In the genomic region with DNA sequence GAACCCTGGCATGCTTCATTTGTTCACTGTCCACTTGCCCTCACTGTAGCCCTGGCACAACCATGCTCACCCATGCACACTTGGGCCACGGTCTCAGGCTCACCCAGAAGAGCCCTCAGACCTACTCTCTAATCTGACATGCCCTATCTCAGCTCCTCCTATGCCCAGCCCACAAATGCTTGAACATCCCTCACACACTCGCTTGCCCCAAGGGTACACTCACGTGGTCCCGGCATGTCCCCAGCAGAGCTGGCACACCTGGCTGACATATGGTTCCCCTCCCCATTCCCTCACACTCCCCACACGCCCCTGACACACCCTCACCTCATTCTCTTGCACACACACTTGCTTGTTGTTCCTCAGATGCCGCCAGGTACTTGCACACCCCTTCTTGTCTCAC, we compare ENCODE assay signal across 20 cellular contexts. TPM values are rescaled to one million over a fixed set of nuclear protein-coding genes. Genes with fewer than 3 reads are reported as not detected.
DNase-seq lines count a peak whose midpoint lies in the region; ATAC-seq, FAIRE-seq and TF ChIP-seq lines count a peak whose summit lies in the region.
"Had no signal": no experiment of that assay in that cellular context is flagged by ENCODE, and none has a peak within 500 bp of the region (broad histone marks: within the 10 kb centered on the region; RNA-seq: fewer than 3 reads in every experiment).

No MANE protein-coding gene starts in this region.

- FAIRE-seq in astrocyte (lab: Jason Lieb, UNC), result no peak
- FAIRE-seq: G401.6, GM12891 had no signal

- H2AFZ ChIP-seq in astrocyte (ENCODE audit: low read depth, low read length), result no peak overlapping the region

- peak overlapping the region; percentile 38 for H3K27ac Mint-ChIP-seq in astrocyte (ENCODE audit: unreplicated experiment)
- H3K27ac Mint-ChIP-seq in neural crest cell (ENCODE audit: unreplicated experiment), result peak overlapping the region; percentile 94

- H3K4me1 Mint-ChIP-seq in astrocyte (ENCODE audit: low read depth, unreplicated experiment) (peaks cover 11% of the 10 kb centered on the region), neural crest cell (no peaks in the 10 kb centered on the region)

- POLR2A ChIA-PET in HEK293 (lab: Yijun Ruan, JAX), result no interaction called here

- H3K4me1 ChIP-seq in HEK293 (ENCODE audit: control insufficient read depth, insufficient read depth, low read length) (peaks cover 3% of the 10 kb centered on the region; the same call in 1 of the 2 replicates), astrocyte (ENCODE audit: insufficient read depth, low read length) (no peaks in the 10 kb centered on the region)

- H3K27ac ChIP-seq in HEK293 (ENCODE audit: extremely low read depth, low read depth, low read length) (no peak overlapping the region), astrocyte (ENCODE audit: low read depth, low read length) (no peak overlapping the region), dorsolateral prefrontal cortex (no peak overlapping the region)
- H3K27ac ChIP-seq: 22Rv1 had no signal

- ATAC-seq in HG03432 (IDR thresholded peaks at IDR 0.05; ENCODE audit: unreplicated experiment), result no peak
- ATAC-seq: Right ventricle myocardium inferior had no signal

- no peaks in the 10 kb centered on the region for H3K36me3 ChIP-seq in HEK293 (ENCODE audit: control insufficient read depth in 2 of 2, insufficient read depth in 1 of 2, low read length in 2 of 2)
- H3K36me3 ChIP-seq in astrocyte (ENCODE audit: insufficient read depth, low read length), result no peaks in the 10 kb centered on the region

- H3K9me3 ChIP-seq in HEK293 (ENCODE audit: control insufficient read depth, insufficient read depth, low read depth, low read length) (no peaks in the 10 kb centered on the region; the same call in 1 of the 2 replicates), astrocyte (ENCODE audit: insufficient read depth, low read depth, low read length) (no peaks in the 10 kb centered on the region)
- H3K9me3 ChIP-seq: Caco-2 had no signal

- TF ChIP-seq CTCF in HEK293 (tag by site-specific recombination; IDR thresholded peaks at IDR 0.05) (no peak), astrocyte (IDR thresholded peaks at IDR 0.05; ENCODE audit: insufficient read depth, low read depth, low read length) (no peak), neural crest cell (conservative IDR thresholded peaks at IDR 0.05) (no peak), dorsolateral prefrontal cortex (IDR thresholded peaks at IDR 0.05 in 54 of 56, conservative IDR thresholded peaks at IDR 0.05 in 2 of 56; ENCODE audit: low read depth in 1 of 56, partially characterized antibody in 56 of 56) (no peak)

- no peak overlapping the region for H3K4me3 ChIP-seq in HEK293 (ENCODE audit: low read depth, low read length)
- H3K4me3 ChIP-seq in astrocyte (ENCODE audit: insufficient read depth, low read depth, low read length), result no peak overlapping the region
- H3K4me3 ChIP-seq in dorsolateral prefrontal cortex, result no peak overlapping the region

- H3K27me3 ChIP-seq in astrocyte (ENCODE audit: insufficient read depth, low read length), result peaks cover 3% of the 10 kb centered on the region
- peaks cover 0 to 2% (median 0%) of the 10 kb centered on the region in 45 donors for H3K27me3 ChIP-seq in dorsolateral prefrontal cortex

- H4K20me1 ChIP-seq in astrocyte (ENCODE audit: insufficient read depth, low read length), result no peaks in the 10 kb centered on the region

- no peaks in the 10 kb centered on the region for H3K9me3 Mint-ChIP-seq in astrocyte (ENCODE audit: unreplicated experiment)
- no peaks in the 10 kb centered on the region for H3K9me3 Mint-ChIP-seq in neural crest cell

- no peak overlapping the region for H3K4me2 ChIP-seq in astrocyte (ENCODE audit: low read length)

- DNase-seq in NCI-H2171 treated with DMSO at 0.1 percent for 48 hours (lab: John Stamatoyannopoulos, UW) (peak; percentile 25), NCI-H2171 (lab: John Stamatoyannopoulos, UW) (no peak), astrocyte (ENCODE audit: low read depth) (no peak), neural crest cell (ENCODE audit: low read depth, low spot score) (no peak), HPDE6-E6E7 (ENCODE audit: extremely low spot score) (no peak), dorsolateral prefrontal cortex (no peak)
- DNase-seq: C1 segment of cervical spinal cord, Caco-2, HCEC 1CT, KBM-7, NCI-H1092, NCI-H1694 treated with DMSO at 0.1 percent for 48 hours, NCI-H446 treated with DMSO at 0.1 percent for 48 hours, NCI-H774 had no signal

- CTCF ChIA-PET in HEK293 (lab: Yijun Ruan, JAX), result interaction anchor here (1.1 to 2.0 kb wide), 3 partner anchors 10 to 74 kb away, joined by 5 to 6 read pairs (median 6); no protein-coding TSS in a partner anchor

- intact Hi-C loops in dorsolateral prefrontal cortex (cut with DNase I), result no loop called here

- H3K27me3 Mint-ChIP-seq in astrocyte (ENCODE audit: low read depth, unreplicated experiment) (peaks cover 21% of the 10 kb centered on the region), neural crest cell (ENCODE audit: low read depth) (peaks cover 3% of the 10 kb centered on the region)

- H3K36me3 Mint-ChIP-seq in astrocyte (ENCODE audit: low read depth, unreplicated experiment), result no peaks in the 10 kb centered on the region
- H3K36me3 Mint-ChIP-seq in neural crest cell (ENCODE audit: low read depth), result no peaks in the 10 kb centered on the region

- no peak overlapping the region for H3K9ac ChIP-seq in astrocyte (ENCODE audit: low read length)

- H3K79me2 ChIP-seq in astrocyte (ENCODE audit: insufficient read depth, low read length), result no peaks in the 10 kb centered on the region

- no peak overlapping the region for H3K4me3 Mint-ChIP-seq in astrocyte (ENCODE audit: unreplicated experiment)
- H3K4me3 Mint-ChIP-seq in neural crest cell, result no peak overlapping the region

TF ChIP-seq in HEK293, 187 proteins besides CTCF, POLR2A, EP300 and RAD21:
- TF ChIP-seq ZNF404 (tag by site-specific recombination; IDR thresholded peaks at IDR 0.05) (no peak), ZNF561 (tag by site-specific recombination; IDR thresholded peaks at IDR 0.05; ENCODE audit: borderline replicate concordance) (no peak), ZNF558 (tag by site-specific recombination; IDR thresholded peaks at IDR 0.05) (no peak), ZNF175 (tag by site-specific recombination; IDR thresholded peaks at IDR 0.05) (no peak), ZNF629 (tag by site-specific recombination; IDR thresholded peaks at IDR 0.05) (no peak), GLIS1 (tag by site-specific recombination; IDR thresholded peaks at IDR 0.05) (peak; percentile 42), ZNF112 (tag by site-specific recombination; IDR thresholded peaks at IDR 0.05) (no peak), ZNF776 (tag by site-specific recombination; IDR thresholded peaks at IDR 0.05; ENCODE audit: borderline replicate concordance) (no peak), KLF10 (tag by site-specific recombination; IDR thresholded peaks at IDR 0.05) (0 out of 2 replicates have a peak, but pooled peaks have one; percentile 45), ZNF596 (tag by site-specific recombination; IDR thresholded peaks at IDR 0.05) (no peak), ZNF302 (tag by site-specific recombination; IDR thresholded peaks at IDR 0.05; ENCODE audit: low read depth) (no peak), ZNF335 (tag by site-specific recombination; conservative IDR thresholded peaks at IDR 0.05) (no peak), ZFHX2 (tag by site-specific recombination; conservative IDR thresholded peaks at IDR 0.05) (no peak), ZNF140 (tag by site-specific recombination; IDR thresholded peaks at IDR 0.05) (no peak), ZNF266 (tag by site-specific recombination; IDR thresholded peaks at IDR 0.05; ENCODE audit: low read depth) (no peak), KLF9 (tag by site-specific recombination; IDR thresholded peaks at IDR 0.05; ENCODE audit: low read depth) (0 out of 2 replicates have a peak, but pooled peaks have one; percentile 14), ZNF610 (tag by site-specific recombination; IDR thresholded peaks at IDR 0.05; ENCODE audit: borderline replicate concordance) (no peak), HOXC10 (CRISPR knock-in tag; IDR thresholded peaks at IDR 0.05) (no peak), GLIS2 (tag by site-specific recombination; IDR thresholded peaks at IDR 0.05) (peak; percentile 39; the same call in 1 of the 2 replicates)
- TF ChIP-seq, protein P1, sequence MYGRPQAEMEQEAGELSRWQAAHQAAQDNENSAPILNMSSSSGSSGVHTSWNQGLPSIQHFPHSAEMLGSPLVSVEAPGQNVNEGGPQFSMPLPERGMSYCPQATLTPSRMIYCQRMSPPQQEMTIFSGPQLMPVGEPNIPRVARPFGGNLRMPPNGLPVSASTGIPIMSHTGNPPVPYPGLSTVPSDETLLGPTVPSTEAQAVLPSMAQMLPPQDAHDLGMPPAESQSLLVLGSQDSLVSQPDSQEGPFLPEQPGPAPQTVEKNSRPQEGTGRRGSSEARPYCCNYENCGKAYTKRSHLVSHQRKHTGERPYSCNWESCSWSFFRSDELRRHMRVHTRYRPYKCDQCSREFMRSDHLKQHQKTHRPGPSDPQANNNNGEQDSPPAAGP (tag by site-specific recombination; IDR thresholded peaks at IDR 0.05), result peak; percentile 48; the same call in 1 of the 2 replicates
- TF ChIP-seq, protein P2, sequence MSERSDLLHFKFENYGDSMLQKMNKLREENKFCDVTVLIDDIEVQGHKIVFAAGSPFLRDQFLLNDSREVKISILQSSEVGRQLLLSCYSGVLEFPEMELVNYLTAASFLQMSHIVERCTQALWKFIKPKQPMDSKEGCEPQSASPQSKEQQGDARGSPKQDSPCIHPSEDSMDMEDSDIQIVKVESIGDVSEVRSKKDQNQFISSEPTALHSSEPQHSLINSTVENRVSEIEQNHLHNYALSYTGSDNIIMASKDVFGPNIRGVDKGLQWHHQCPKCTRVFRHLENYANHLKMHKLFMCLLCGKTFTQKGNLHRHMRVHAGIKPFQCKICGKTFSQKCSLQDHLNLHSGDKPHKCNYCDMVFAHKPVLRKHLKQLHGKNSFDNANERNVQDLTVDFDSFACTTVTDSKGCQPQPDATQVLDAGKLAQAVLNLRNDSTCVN (tag by site-specific recombination; optimal IDR thresholded peaks at IDR 0.05), result no peak

RNA-seq across cellular contexts. Expression of a gene that starts 55.7 kb away (rescaled TPM):
- total RNA-seq in astrocyte, result 0.87 and 1.7 TPM in 2 replicates
- 1.5 and 3.4 TPM in 2 replicates for total RNA-seq in neural crest cell
- 10 to 100 TPM in 10 of 120 experiments, 1 to 10 TPM in 110; 1.2 to 14.7 (median 5.4) TPM for total RNA-seq in dorsolateral prefrontal cortex

RNA-seq across cellular contexts. Expression of a gene that starts 56.9 kb away (rescaled TPM):
- total RNA-seq in astrocyte (222 and 229 TPM in 2 replicates), neural crest cell (255 TPM in 2 replicates), dorsolateral prefrontal cortex (100 to 1,000 TPM; 165 to 292 (median 241) TPM)
